20 cellular contexts compared by ENCODE assay signal in the genomic region with DNA sequence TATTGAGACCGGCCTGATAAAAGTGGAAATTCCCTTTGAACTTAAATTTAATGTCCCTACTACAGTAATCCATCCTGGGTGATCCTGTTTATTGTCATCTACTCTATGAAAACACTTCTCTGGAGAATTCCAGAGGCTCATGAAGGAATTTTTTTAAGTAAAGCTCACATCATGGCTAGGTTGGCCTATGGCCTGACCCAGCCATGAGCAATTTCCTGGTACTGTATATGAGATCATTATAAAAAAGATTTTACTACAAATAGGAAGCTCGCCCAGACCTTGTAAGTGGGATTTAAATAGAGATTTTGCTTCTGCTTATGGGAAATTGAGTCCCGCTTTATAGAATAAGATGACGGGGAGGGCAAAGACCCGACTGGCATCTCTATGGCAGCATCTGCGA.
DNase-seq lines count a peak whose midpoint lies in the region; FAIRE-seq and TF ChIP-seq lines count a peak whose summit lies in the region.
"Had no signal": no experiment of that assay in that cellular context is flagged by ENCODE, and none has a peak within 500 bp of the region (broad histone marks: within the 10 kb centered on the region; RNA-seq: fewer than 3 reads in every experiment).

No MANE protein-coding gene starts in this region.

- CTCF ChIA-PET in activated CD4-positive, alpha-beta memory T cell treated with anti-CD3 and anti-CD28 coated beads for 36 hours (lab: Charles Lee) = no interaction called here

- peaks cover 17% of the 10 kb centered on the region for H3K4me1 Mint-ChIP-seq in chondrocyte (ENCODE audit: low read depth)
- H3K4me1 Mint-ChIP-seq in activated CD4-positive, alpha-beta memory T cell treated with anti-CD3 and anti-CD28 coated beads for 36 hours (ENCODE audit: low read depth) = no peaks in the 10 kb centered on the region
- H3K4me1 Mint-ChIP-seq in activated naive CD8-positive, alpha-beta T cell treated with anti-CD3 and anti-CD28 coated beads for 36 hours = no peaks in the 10 kb centered on the region
- H3K4me1 Mint-ChIP-seq: activated CD4-positive, alpha-beta T cell treated with anti-CD3 and anti-CD28 coated beads, Interleukin-2, amount 10 ng/mL, durations not matched to agents 24 days and 14 days had no signal

- no peaks in the 10 kb centered on the region for H3K9me3 Mint-ChIP-seq in chondrocyte (ENCODE audit: low read depth)
- H3K9me3 Mint-ChIP-seq in activated CD4-positive, alpha-beta memory T cell treated with anti-CD3 and anti-CD28 coated beads for 36 hours = peaks cover 4% of the 10 kb centered on the region
- no peaks in the 10 kb centered on the region for H3K9me3 Mint-ChIP-seq in activated naive CD8-positive, alpha-beta T cell treated with anti-CD3 and anti-CD28 coated beads for 36 hours
- H3K9me3 Mint-ChIP-seq: activated CD4-positive, alpha-beta T cell treated with anti-CD3 and anti-CD28 coated beads, Interleukin-2, amount 10 ng/mL, durations not matched to agents 24 days and 14 days had no signal

- H3K27ac Mint-ChIP-seq in chondrocyte (ENCODE audit: unreplicated experiment) = peak overlapping the region; percentile 3
- H3K27ac Mint-ChIP-seq in activated CD4-positive, alpha-beta memory T cell treated with anti-CD3 and anti-CD28 coated beads for 36 hours = no peak overlapping the region
- H3K27ac Mint-ChIP-seq in activated naive CD8-positive, alpha-beta T cell treated with anti-CD3 and anti-CD28 coated beads for 36 hours = no peak overlapping the region
- H3K27ac Mint-ChIP-seq: activated CD4-positive, alpha-beta T cell treated with anti-CD3 and anti-CD28 coated beads, Interleukin-2, amount 10 ng/mL, durations not matched to agents 24 days and 14 days; activated naive CD4-positive, alpha-beta T cell treated with anti-CD3 and anti-CD28 coated beads for 36 hours; CD14-positive monocyte; stimulated activated memory B cell treated with anti-CD40 and anti-IgM and Interleukin-4, amounts not matched to agents 10 μg/mL and 1 μg/mL and 100 μg/mL, for 72 hours had no signal

- H3K27me3 Mint-ChIP-seq in chondrocyte (ENCODE audit: low read depth) = no peaks in the 10 kb centered on the region
- no peaks in the 10 kb centered on the region for H3K27me3 Mint-ChIP-seq in activated CD4-positive, alpha-beta memory T cell treated with anti-CD3 and anti-CD28 coated beads for 36 hours
- no peaks in the 10 kb centered on the region for H3K27me3 Mint-ChIP-seq in activated naive CD8-positive, alpha-beta T cell treated with anti-CD3 and anti-CD28 coated beads for 36 hours
- H3K27me3 Mint-ChIP-seq: stimulated activated memory B cell treated with anti-CD40 and anti-IgM and Interleukin-4, amounts not matched to agents 10 μg/mL and 1 μg/mL and 100 μg/mL, for 72 hours had no signal

- no peak for TF ChIP-seq CTCF in chondrocyte (IDR thresholded peaks at IDR 0.05)

- peak; percentile 50 for FAIRE-seq in urothelium cell line (lab: Jason Lieb, UNC)
- FAIRE-seq: TTC549 had no signal

- peaks cover 2% of the 10 kb centered on the region for H3K36me3 Mint-ChIP-seq in chondrocyte (ENCODE audit: low read depth)
- no peaks in the 10 kb centered on the region for H3K36me3 Mint-ChIP-seq in activated CD4-positive, alpha-beta memory T cell treated with anti-CD3 and anti-CD28 coated beads for 36 hours
- peaks cover 5% of the 10 kb centered on the region for H3K36me3 Mint-ChIP-seq in activated naive CD8-positive, alpha-beta T cell treated with anti-CD3 and anti-CD28 coated beads for 36 hours
- H3K36me3 Mint-ChIP-seq: CD14-positive monocyte had no signal

- H3K4me3 Mint-ChIP-seq in chondrocyte (ENCODE audit: unreplicated experiment) = no peak overlapping the region
- no peak overlapping the region for H3K4me3 Mint-ChIP-seq in activated CD4-positive, alpha-beta memory T cell treated with anti-CD3 and anti-CD28 coated beads for 36 hours
- H3K4me3 Mint-ChIP-seq in activated naive CD8-positive, alpha-beta T cell treated with anti-CD3 and anti-CD28 coated beads for 36 hours = no peak overlapping the region
- H3K4me3 Mint-ChIP-seq: activated CD4-positive, alpha-beta T cell treated with anti-CD3 and anti-CD28 coated beads, Interleukin-2, amount 10 ng/mL, durations not matched to agents 24 days and 14 days; activated naive CD4-positive, alpha-beta T cell treated with anti-CD3 and anti-CD28 coated beads for 36 hours; CD14-positive monocyte; stimulated activated memory B cell treated with anti-CD40 and anti-IgM and Interleukin-4, amounts not matched to agents 10 μg/mL and 1 μg/mL and 100 μg/mL, for 72 hours had no signal

- intact Hi-C loops in activated CD4-positive, alpha-beta memory T cell treated with anti-CD3 and anti-CD28 coated beads for 36 hours (cut with micrococcal nuclease) = no loop called here

- POLR2A ChIA-PET in activated CD4-positive, alpha-beta memory T cell treated with anti-CD3 and anti-CD28 coated beads for 36 hours (lab: Charles Lee) = no interaction called here

- DNase-seq in HS-5 (ENCODE audit: low read depth) (peak; percentile 64), chondrocyte (ENCODE audit: low spot score) (no peak), hepatic stellate cell (ENCODE audit: low spot score) (peak; percentile 90), urothelium cell line (ENCODE audit: low spot score) (no peak), globus pallidus (ENCODE audit: low spot score) (no peak), DMS 273 treated with DMSO at 0.1 percent for 48 hours (lab: John Stamatoyannopoulos, UW) (no peak)
- DNase-seq in activated CD4-positive, alpha-beta memory T cell treated with anti-CD3 and anti-CD28 coated beads for 36 hours = no peak
- no peak for DNase-seq in activated naive CD8-positive, alpha-beta T cell treated with anti-CD3 and anti-CD28 coated beads for 36 hours
- DNase-seq: activated CD4-positive, alpha-beta T cell treated with anti-CD3 and anti-CD28 coated beads, Interleukin-2, amount 10 ng/mL, durations not matched to agents 24 days and 14 days; activated naive CD4-positive, alpha-beta T cell treated with anti-CD3 and anti-CD28 coated beads for 36 hours; hippocampal formation; MM.1S; NCI-H2029; NCI-H446 treated with DMSO at 0.1 percent for 48 hours; NK-92 treated with Interleukin-12 subunit alpha and Interleukin-12 subunit beta, amount 100 ng/mL, for 24 hours; retina; stimulated activated CD4-positive, alpha-beta T cell treated with anti-CD3 and anti-CD28 coated beads, Interleukin-15, amount 100 ng/mL, for 24 hours had no signal

Comparison
In these comparisons a context has a peak if more than half of its experiments do, and no peak if none do; other contexts are left out.
1. DNase-seq: peak in HS-5 (single experiment) and hepatic stellate cell (single experiment); none in chondrocyte (single experiment), urothelium cell line (single experiment), globus pallidus (single experiment), DMS 273 treated with DMSO at 0.1 percent for 48 hours (single experiment), activated CD4-positive, alpha-beta memory T cell treated with anti-CD3 and anti-CD28 coated beads for 36 hours (single experiment) and activated naive CD8-positive, alpha-beta T cell treated with anti-CD3 and anti-CD28 coated beads for 36 hours (single experiment).